ENCODE assay signal across 32 cellular contexts in the genomic region with DNA sequence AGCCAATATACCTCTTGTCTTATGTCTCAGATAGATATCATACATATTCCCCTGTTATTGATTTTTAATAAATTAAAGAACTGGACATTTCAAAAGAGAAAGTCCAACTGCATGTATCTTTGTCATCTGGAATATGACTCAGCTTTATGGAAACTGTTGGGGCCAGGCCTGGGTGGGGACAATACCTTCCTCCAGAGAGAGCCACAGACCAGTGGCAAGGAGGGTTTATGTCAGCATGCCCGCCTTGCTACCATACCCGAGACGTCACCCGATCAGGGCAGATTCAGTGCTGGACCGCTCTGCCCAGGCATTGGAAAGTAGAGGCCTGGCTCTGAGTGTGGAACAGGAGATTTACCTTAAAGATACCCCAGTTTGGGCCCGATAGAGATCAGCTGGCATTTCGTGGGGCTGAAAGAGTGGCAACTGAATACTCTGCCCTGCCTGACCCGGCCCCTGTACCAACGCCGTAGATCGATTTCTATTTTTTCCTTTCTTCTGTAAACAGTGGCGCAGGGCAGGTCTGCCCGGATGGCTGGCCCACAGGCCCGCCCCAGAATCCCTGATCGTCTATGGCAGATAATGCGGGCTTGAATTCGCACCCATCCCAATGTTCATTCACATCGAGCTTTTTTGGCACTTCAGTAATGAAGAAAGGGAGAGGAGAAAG.
"Had no signal": no experiment of that assay in that cellular context is flagged by ENCODE, and none has a peak within 500 bp of the region (broad histone marks: within the 10 kb centered on the region; RNA-seq: fewer than 3 reads in every experiment).

No MANE protein-coding gene starts in this region.

- H3K4me1 ChIP-seq: ascending aorta, Peyer's patch had no signal

- H3K36me3 ChIP-seq: ascending aorta, Peyer's patch had no signal

- H3K27ac Mint-ChIP-seq: activated B cell treated with CpG ODN at 0.5 μM for 24 hours; activated CD4-positive, alpha-beta memory T cell treated with anti-CD3 and anti-CD28 coated beads for 36 hours; activated naive CD8-positive, alpha-beta T cell treated with anti-CD3 and anti-CD28 coated beads for 36 hours; activated T-helper 1 cell treated with anti-CD3 and anti-CD28 coated beads, Interleukin-12 subunit alpha, Interleukin-12 subunit beta, Interleukin-2, Interleukin-4 antibody, amounts not matched to agents 30 ng/mL and 10 ng/mL and 1 ng/mL, durations not matched to agents 14 hours and 24 hours and 36 hours had no signal

- H3K27me3 ChIP-seq: ascending aorta, Peyer's patch had no signal

- DNase-seq: activated B cell treated with CpG ODN at 0.5 μM for 24 hours; activated CD4-positive, alpha-beta memory T cell treated with anti-CD3 and anti-CD28 coated beads for 36 hours; activated CD4-positive, alpha-beta T cell treated with anti-CD3 and anti-CD28 coated beads for 4 hours; activated CD4-positive, alpha-beta T cell treated with anti-CD3 and anti-CD28 coated beads, Interleukin-2, amount 50 U/mL, for 1 hour; activated CD4-positive, CD25-positive, alpha-beta regulatory T cell treated with anti-CD3 and anti-CD28 coated beads, Interleukin-2, amount 50 U/mL, for 72 hours; activated CD8-positive, alpha-beta memory T cell treated with anti-CD3 and anti-CD28 coated beads, Interleukin-2, amount 50 U/mL, for 4 hours; activated gamma-delta T cell treated with Interleukin-2 at 50 U/mL for 16 hours; activated naive CD4-positive, alpha-beta T cell treated with anti-CD3 and anti-CD28 coated beads, Interleukin-2, amount 50 U/mL, for 16 hours; activated naive CD8-positive, alpha-beta T cell treated with anti-CD3 and anti-CD28 coated beads for 36 hours; activated T-cell treated with anti-CD3 and anti-CD28 coated beads for 4 hours; activated T-cell treated with anti-CD3 and anti-CD28 coated beads, Interleukin-2, amount 50 U/mL, for 4 hours; amniotic stem cell; NCI-H1105; NCI-H1417 treated with DMSO at 0.1 percent for 48 hours; NCI-H187 treated with DMSO at 0.1 percent for 48 hours; NCI-H2081; NCI-H2171 treated with DMSO at 0.1 percent for 48 hours; NCI-H226; NCI-H446 treated with DMSO at 0.1 percent for 48 hours; NCI-H524; NCI-H69; NCI-H82; PC-3; Peyer's patch; Right ventricle myocardium superior; SW 1271; T-helper 1 cell; T-helper 2 cell; T-helper 9 cell had no signal

- H3K4me3 Mint-ChIP-seq: activated B cell treated with CpG ODN at 0.5 μM for 24 hours; activated CD4-positive, alpha-beta memory T cell treated with anti-CD3 and anti-CD28 coated beads for 36 hours; activated naive CD8-positive, alpha-beta T cell treated with anti-CD3 and anti-CD28 coated beads for 36 hours; activated T-cell treated with anti-CD3 and anti-CD28 coated beads, Interleukin-2, amount 50 U/mL, for 4 hours; activated T-helper 1 cell treated with anti-CD3 and anti-CD28 coated beads, Interleukin-12 subunit alpha, Interleukin-12 subunit beta, Interleukin-2, Interleukin-4 antibody, amounts not matched to agents 30 ng/mL and 10 ng/mL and 1 ng/mL, durations not matched to agents 14 hours and 24 hours and 36 hours had no signal

- ATAC-seq: activated T-cell treated with anti-CD3 and anti-CD28 coated beads, Interleukin-2, amount 50 U/mL, for 4 hours; PC-3 had no signal

- H3K36me3 Mint-ChIP-seq: activated CD4-positive, alpha-beta memory T cell treated with anti-CD3 and anti-CD28 coated beads for 36 hours; activated naive CD8-positive, alpha-beta T cell treated with anti-CD3 and anti-CD28 coated beads for 36 hours had no signal

- H3K9me3 Mint-ChIP-seq: activated B cell treated with CpG ODN at 0.5 μM for 24 hours; activated CD4-positive, alpha-beta memory T cell treated with anti-CD3 and anti-CD28 coated beads for 36 hours; activated naive CD8-positive, alpha-beta T cell treated with anti-CD3 and anti-CD28 coated beads for 36 hours; activated T-cell treated with anti-CD3 and anti-CD28 coated beads, Interleukin-2, amount 50 U/mL, for 4 hours had no signal

- H3K4me1 Mint-ChIP-seq: activated B cell treated with CpG ODN at 0.5 μM for 24 hours; activated naive CD8-positive, alpha-beta T cell treated with anti-CD3 and anti-CD28 coated beads for 36 hours had no signal

- H3K27me3 Mint-ChIP-seq: activated B cell treated with CpG ODN at 0.5 μM for 24 hours; activated CD4-positive, alpha-beta memory T cell treated with anti-CD3 and anti-CD28 coated beads for 36 hours; activated naive CD8-positive, alpha-beta T cell treated with anti-CD3 and anti-CD28 coated beads for 36 hours had no signal

- H3K9me3 ChIP-seq: ascending aorta, Peyer's patch had no signal

- H3K27ac ChIP-seq: ascending aorta, Peyer's patch, VCaP had no signal

- H3K4me3 ChIP-seq: ascending aorta, Peyer's patch had no signal
